Comparison of ENCODE assay signal across 28 cellular contexts in the genomic region with DNA sequence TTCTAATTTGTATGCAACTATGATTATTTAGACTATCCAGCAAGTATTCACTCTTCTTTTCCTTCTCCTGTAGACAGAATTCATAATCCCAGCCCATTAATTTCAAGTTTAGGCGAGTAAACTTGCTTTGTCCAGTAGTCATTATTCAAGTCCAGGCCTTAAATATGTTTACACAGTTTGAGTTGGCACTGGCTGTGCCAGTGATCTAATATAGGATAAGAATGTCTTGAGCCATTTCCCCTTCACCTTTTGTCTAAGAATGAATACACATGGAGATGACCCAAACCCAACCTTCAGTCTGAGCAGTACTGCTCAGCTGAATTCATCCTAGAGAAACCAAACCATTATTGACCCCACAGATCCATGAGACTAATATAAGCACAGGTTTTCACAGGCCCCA.
"Had no signal": no experiment of that assay in that cellular context is flagged by ENCODE, and none has a peak within 500 bp of the region (broad histone marks: within the 10 kb centered on the region; RNA-seq: fewer than 3 reads in every experiment).

No MANE protein-coding gene starts in this region.

- H3K4me3 ChIP-seq: left lung, lower lobe of right lung, pancreas, prostate gland, skin epidermis, stomach, testis, thyroid gland, transverse colon, upper lobe of left lung, vagina had no signal

- DNase-seq: immature natural killer cell; kidney; left colon; left lung; lower lobe of right lung; mammary epithelial cell; naive thymus-derived CD8-positive, alpha-beta T cell; nucleus accumbens; pancreas; posterior cingulate gyrus; retina; right cardiac atrium; stimulated activated CD4-positive, alpha-beta T cell treated with anti-CD3 and anti-CD28 coated beads, Interleukin-12 subunit alpha, Interleukin-12 subunit beta, amount 100 ng/mL, for 4 hours; stimulated activated CD4-positive, alpha-beta T cell treated with anti-CD3 and anti-CD28 coated beads, Interleukin-15, amount 100 ng/mL, for 24 hours; stimulated activated CD4-positive, alpha-beta T cell treated with anti-CD3 and anti-CD28 coated beads, Interleukin-2, amount 100 ng/mL, for 24 hours; stimulated activated CD4-positive, alpha-beta T cell treated with anti-CD3 and anti-CD28 coated beads, Interleukin-4, amount 100 ng/mL, for 1 hour; stimulated activated naive B cell treated with anti-CD40 and anti-IgM and Interleukin-4, amounts not matched to agents 10 μg/mL and 1 μg/mL and 100 μg/mL, for 72 hours; stimulated activated naive CD8-positive, alpha-beta T cell treated with anti-CD3 and anti-CD28 coated beads, Interleukin-15, Interleukin-2, amounts not matched to agents 100 U/mL and 50 U/mL, for 24 hours; stomach; testis; thyroid gland; transverse colon; upper lobe of left lung had no signal

- H3K36me3 Mint-ChIP-seq: immature natural killer cell; stimulated activated naive B cell treated with anti-CD40 and anti-IgM and Interleukin-4, amounts not matched to agents 10 μg/mL and 1 μg/mL and 100 μg/mL, for 72 hours had no signal

- H3K9me3 Mint-ChIP-seq: nephron had no signal

- H3K27ac ChIP-seq: left lung, lower lobe of right lung, pancreas, prostate gland, skin epidermis, stomach, testis, thyroid gland, transverse colon, upper lobe of left lung, vagina had no signal

- ATAC-seq: left colon; left lung; lower lobe of right lung; naive thymus-derived CD8-positive, alpha-beta T cell; pancreas; right cardiac atrium; sciatic nerve; stimulated activated naive B cell treated with anti-CD40 and anti-IgM and Interleukin-4, amounts not matched to agents 10 μg/mL and 1 μg/mL and 100 μg/mL, for 72 hours; stimulated activated naive CD8-positive, alpha-beta T cell treated with anti-CD3 and anti-CD28 coated beads, Interleukin-15, Interleukin-2, amounts not matched to agents 100 U/mL and 50 U/mL, for 24 hours had no signal

- H3K27ac Mint-ChIP-seq: immature natural killer cell; naive thymus-derived CD8-positive, alpha-beta T cell; nephron; stimulated activated naive B cell treated with anti-CD40 and anti-IgM and Interleukin-4, amounts not matched to agents 10 μg/mL and 1 μg/mL and 100 μg/mL, for 72 hours had no signal
